In the genomic region with DNA sequence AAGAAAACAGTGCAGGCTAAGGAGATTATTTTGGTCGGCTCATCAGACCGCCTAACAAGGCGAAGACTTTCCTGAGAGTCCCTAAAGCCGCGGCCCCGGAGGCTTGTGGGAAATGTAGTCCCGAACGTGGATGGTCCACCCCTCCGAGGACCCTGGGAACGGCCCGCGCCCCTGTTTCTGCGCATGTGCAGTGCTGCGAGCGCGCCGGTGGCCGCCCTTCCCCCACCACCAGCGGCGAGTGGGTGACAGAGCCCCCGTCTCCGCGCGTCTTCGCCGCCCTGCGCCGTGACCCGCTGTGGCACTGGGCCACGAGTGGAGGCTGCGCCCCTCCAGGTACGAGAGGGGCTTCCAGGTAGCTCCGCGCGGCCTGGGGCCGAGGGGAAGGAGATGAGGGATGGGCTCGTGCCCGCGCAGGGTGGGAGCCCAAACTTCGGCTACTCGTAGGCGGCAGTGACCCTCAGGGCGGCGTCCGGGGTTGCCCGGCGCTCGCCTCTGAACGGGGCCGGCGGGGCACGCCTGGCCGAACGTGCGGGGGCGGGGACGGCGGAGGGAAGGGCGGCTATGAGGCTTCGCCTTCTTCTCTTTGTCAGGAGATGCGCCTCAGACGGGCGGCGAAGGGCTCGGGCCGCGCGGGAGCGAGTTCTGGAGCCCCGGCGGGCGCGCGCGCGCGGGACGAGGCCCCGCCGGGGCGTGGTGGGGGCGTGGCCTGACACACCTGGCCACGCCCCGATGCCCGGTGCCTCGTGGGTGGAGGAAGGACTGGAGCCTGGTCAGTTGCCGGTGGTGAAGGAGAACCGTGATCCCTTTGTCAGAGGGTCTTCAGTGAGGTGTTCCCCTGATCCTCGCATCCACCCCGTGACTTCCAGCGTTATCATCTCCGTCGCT, we compare ENCODE assay signal across 8 cellular contexts. TPM values are rescaled to one million over a fixed set of nuclear protein-coding genes. Genes with fewer than 3 reads are reported as not detected.
A peak's percentile ranks its signal among the peaks of the same experiment; 100 is the strongest.
DNase-seq lines count a peak whose midpoint lies in the region; ATAC-seq and TF ChIP-seq lines count a peak whose summit lies in the region.

A gene (plus strand): TSS at position 214 of the 885 bp plus-strand sequence. CDS start 4,428 bp downstream, outside the sequence.

- TF ChIP-seq POLR2A in NB4 (IDR thresholded peaks at IDR 0.05; ENCODE audit: extremely low read depth, insufficient read length) (peak; percentile 64), gastroesophageal sphincter (IDR thresholded peaks at IDR 0.05) (peak; percentile 61 to 65)

- H3K27ac ChIP-seq in gastroesophageal sphincter: peak within 1 kb of the TSS; percentile 96 to 99 (median 98)
- peak within 1 kb of the TSS; percentile 74 for H3K27ac ChIP-seq in neutrophil
- H3K27ac ChIP-seq in substantia nigra (ENCODE audit: low read depth, low read length, poor library complexity, severe bottlenecking): peak within 1 kb of the TSS; percentile 93

- no peak for TF ChIP-seq EP300 in gastroesophageal sphincter (IDR thresholded peaks at IDR 0.05)

- peaks cover 0 to 27% (median 0%) of the 10 kb centered on the region in 3 donors for H3K9me3 ChIP-seq in gastroesophageal sphincter
- H3K9me3 ChIP-seq in neutrophil: peaks cover 3% of the 10 kb centered on the region

- H3K4me1 ChIP-seq in gastroesophageal sphincter: peaks cover 0 to 12% (median 0%) of the 10 kb centered on the region in 3 donors
- peaks cover 3 to 4% of the 10 kb centered on the region in 2 experiments for H3K4me1 ChIP-seq in neutrophil (ENCODE audit: control insufficient read depth in 1 of 2, insufficient read depth in 1 of 2, low read depth in 1 of 2, low read length in 1 of 2)

- ATAC-seq in HG02571 (IDR thresholded peaks at IDR 0.05; ENCODE audit: unreplicated experiment) (peak; percentile 78), gastroesophageal sphincter (peak; percentile 99)

- TF ChIP-seq CTCF in GM06990 (IDR thresholded peaks at IDR 0.05; ENCODE audit: insufficient read depth, low read length, poor library complexity, severe bottlenecking) (no peak), NB4 (IDR thresholded peaks at IDR 0.05; ENCODE audit: low read depth, low read length) (no peak), gastroesophageal sphincter (IDR thresholded peaks at IDR 0.05) (no peak), neutrophil (IDR thresholded peaks at IDR 0.05) (no peak)

- DNase-seq in GM06990 (ENCODE audit: extremely low read depth, insufficient read length) (peak; percentile 93), NB4 (ENCODE audit: low read depth) (peak; percentile 95), SK-N-DZ (ENCODE audit: low spot score) (peak; percentile 96), substantia nigra (lab: John Stamatoyannopoulos, UW) (peak; percentile 47 to 94 (median 89))
- peak; percentile 93 for DNase-seq in activated naive CD4-positive, alpha-beta T cell treated with Interleukin-2 at 50 U/mL for 16 hours

- H3K36me3 ChIP-seq in GM06990 (ENCODE audit: control insufficient read depth, insufficient read depth, low read length) (no peaks in the 10 kb centered on the region), gastroesophageal sphincter (peaks cover 0 to 18% of the 10 kb centered on the region in 2 donors), neutrophil (no peaks in the 10 kb centered on the region)

- H3K27me3 ChIP-seq in GM06990 (replicated peaks; ENCODE audit: control insufficient read depth, insufficient read depth, low read length) (no peaks in the 10 kb centered on the region), gastroesophageal sphincter (no peaks in the 10 kb centered on the region), neutrophil (no peaks in the 10 kb centered on the region)

- WGBS in gastroesophageal sphincter (ENCODE audit: low coverage in 1 of 2), 2 donors: 0 to 4% methylated on average over 7 to 8 of the region's 93 CpGs

- H3K4me3 ChIP-seq in GM06990 (replicated peaks; ENCODE audit: low read depth, low read length) (peak within 1 kb of the TSS; percentile 99), NB4 (ENCODE audit: low read depth, low read length) (peak within 1 kb of the TSS; percentile 85), gastroesophageal sphincter (peak within 1 kb of the TSS; percentile 97), neutrophil (ENCODE audit: low read depth in 1 of 2, low read length in 1 of 2) (peak within 1 kb of the TSS; percentile 76 to 79)

RNA-seq across cellular contexts. Expression of the gene that starts here (rescaled TPM):
- 18.0 and 18.2 TPM in 2 replicates for polyA plus RNA-seq in SK-N-DZ (2014; cell fraction: cytosol; rRNA removed)
- polyA plus RNA-seq in SK-N-DZ (2014; cell fraction: nucleus; rRNA removed): 11.1 and 12.0 TPM in 2 replicates
- 10 to 100 TPM in 3 of 4 donors, 1 to 10 TPM in 1; 9.8 to 18.4 (median 15.4) TPM for total RNA-seq in gastroesophageal sphincter

Comparison
In these comparisons a context has a peak if more than half of its experiments do, and no peak if none do; other contexts are left out.
1. Peak in every context shown above with its lines: DNase-seq, ATAC-seq, H3K4me3 ChIP-seq and H3K27ac ChIP-seq.